In genomic region chr5:132714456-132715307, GRCh38 we compare ENCODE assay signal across 9 cellular contexts. TPM values are rescaled to one million over a fixed set of nuclear protein-coding genes. Genes with fewer than 3 reads are reported as not detected.
DNase-seq lines count a peak whose midpoint lies in the region; ATAC-seq, FAIRE-seq and TF ChIP-seq lines count a peak whose summit lies in the region.
"Had no signal": no experiment of that assay in that cellular context is flagged by ENCODE, and none has a peak within 500 bp of the region (broad histone marks: within the 10 kb centered on the region; RNA-seq: fewer than 3 reads in every experiment).

No MANE protein-coding gene starts in this region.

- ATAC-seq in pancreas (peak in 2 of 4 donors; percentile 31 to 41), HG02973 (IDR thresholded peaks at IDR 0.05; ENCODE audit: unreplicated experiment) (no peak), GM19467 (IDR thresholded peaks at IDR 0.05; ENCODE audit: unreplicated experiment) (no peak)

- H3K27me3 ChIP-seq in Loucy (ENCODE audit: insufficient read depth, low read length, poor library complexity, severe bottlenecking) (no peaks in the 10 kb centered on the region), pancreas (no peaks in the 10 kb centered on the region)

- no peaks in the 10 kb centered on the region for H4K20me1 ChIP-seq in Loucy (ENCODE audit: insufficient read depth, low read length, poor library complexity, severe bottlenecking)

- DNase-seq in GM03348 (ENCODE audit: low spot score), result peak; percentile 20
- DNase-seq in cardiac fibroblast (ENCODE audit: low read depth in 2 of 2), result peak; percentile 30 to 38
- DNase-seq in pancreas, result no peak
- DNase-seq in NCI-H510A treated with DMSO at 0.1 percent for 48 hours (lab: John Stamatoyannopoulos, UW), result no peak
- DNase-seq in epidermal melanocyte (ENCODE audit: insufficient read length, low spot score), result no peak
- DNase-seq: activated naive CD4-positive, alpha-beta T cell treated with anti-CD3 and anti-CD28 coated beads, Interleukin-2, amount 10 ng/mL, durations not matched to agents 7 days and 5 days had no signal

- peak; percentile 82 for FAIRE-seq in pancreas (lab: Jason Lieb, UNC)

- H3K9me3 ChIP-seq in Loucy (ENCODE audit: insufficient read depth, low read depth, low read length) (no peaks in the 10 kb centered on the region), pancreas (no peaks in the 10 kb centered on the region)

- no peak overlapping the region for H3K4me2 ChIP-seq in Loucy (ENCODE audit: low read depth, low read length, poor library complexity, severe bottlenecking)

- H3K4me3 ChIP-seq in Loucy (ENCODE audit: low read length, poor library complexity, severe bottlenecking) (no peak overlapping the region), cardiac fibroblast (replicated peaks in 1 of 2; ENCODE audit: low read depth in 2 of 2, low read length in 2 of 2) (no peak overlapping the region), pancreas (no peak overlapping the region)

- H3K27ac ChIP-seq in pancreas, result no peak overlapping the region

- no peak overlapping the region for H3K9ac ChIP-seq in Loucy (ENCODE audit: low read depth, low read length, poor library complexity, severe bottlenecking)

- H3K79me2 ChIP-seq in Loucy (ENCODE audit: insufficient read depth, low read length), result no peaks in the 10 kb centered on the region

- peak; percentile 54 for TF ChIP-seq CTCF in Loucy (conservative IDR thresholded peaks at IDR 0.05; ENCODE audit: low read length)
- TF ChIP-seq CTCF in cardiac fibroblast (IDR thresholded peaks at IDR 0.05; ENCODE audit: low read depth, low read length), result peak; percentile 23
- TF ChIP-seq CTCF in pancreas (IDR thresholded peaks at IDR 0.05), result peak in 3 of 4 donors; percentile 16 to 43 (median 36)

- intact Hi-C loops in pancreas (cut with DNase I), result no loop called here

- H2AFZ ChIP-seq in Loucy (ENCODE audit: low read length), result no peak overlapping the region

- no peaks in the 10 kb centered on the region for H3F3A ChIP-seq in Loucy (ENCODE audit: low read depth)

- H3K9me2 ChIP-seq in Loucy (replicated peaks; ENCODE audit: low read depth, low read length), result no peaks in the 10 kb centered on the region

- H3K4me1 ChIP-seq in Loucy (ENCODE audit: insufficient read depth, low read length, poor library complexity, severe bottlenecking), result no peaks in the 10 kb centered on the region
- no peaks in the 10 kb centered on the region for H3K4me1 ChIP-seq in pancreas

- no peaks in the 10 kb centered on the region for H3K36me3 ChIP-seq in Loucy (ENCODE audit: insufficient read depth, low read length)
- H3K36me3 ChIP-seq in pancreas, result no peaks in the 10 kb centered on the region

- 57 to 66% methylated on average over 11 of the region's 11 CpGs for WGBS in pancreas, 2 donors

RNA-seq across cellular contexts. Expression of gene KIF3A, which starts 22.7 kb away (rescaled TPM):
- total RNA-seq in pancreas, result 1 to 10 TPM; 2.4 to 6.3 (median 4.1) TPM
- 1 to 10 TPM; 2.4 to 5.0 TPM for polyA plus RNA-seq in pancreas

RNA-seq across cellular contexts. Expression of gene CCNI2, which starts 32.5 kb away (rescaled TPM):
- 1 to 10 TPM in 4 of 6 donors, under 1 TPM in 2; 0.69 to 4.4 (median 1.3) TPM for total RNA-seq in pancreas
- polyA plus RNA-seq in pancreas, result 1 to 10 TPM in 1 of 2 donors, under 1 TPM in 1; 0.84 to 1.8 TPM

RNA-seq across cellular contexts. Expression of gene IL4, which starts 40.9 kb away (rescaled TPM):
- total RNA-seq in pancreas, result not detected
- not detected for polyA plus RNA-seq in pancreas

RNA-seq across cellular contexts. Expression of gene IL13, which starts 56.7 kb away (rescaled TPM):
- total RNA-seq in pancreas, result not detected
- under 1 TPM in 1 of 2 donors, not detected in 1; 0.07 TPM for polyA plus RNA-seq in pancreas

Comparison
In these comparisons a context has a peak if more than half of its experiments do, and no peak if none do; other contexts are left out.
1. DNase-seq: peak in GM03348 (single experiment) and cardiac fibroblast (2 of 2); none in pancreas (0 of 6), NCI-H510A treated with DMSO at 0.1 percent for 48 hours (single experiment) and epidermal melanocyte (single experiment).
2. Peak in every context shown above with its lines, with median percentiles within 50 percentile points of each other: CTCF ChIP-seq.